15 cellular contexts compared by ENCODE assay signal in genomic region chr6:6678811-6679210, GRCh38.
DNase-seq lines count a peak whose midpoint lies in the region; ATAC-seq, FAIRE-seq and TF ChIP-seq lines count a peak whose summit lies in the region.
"Had no signal": no experiment of that assay in that cellular context is flagged by ENCODE, and none has a peak within 500 bp of the region (broad histone marks: within the 10 kb centered on the region; RNA-seq: fewer than 3 reads in every experiment).

No MANE protein-coding gene starts in this region.

- H3K4me1 ChIP-seq in kidney (ENCODE audit: control insufficient read depth in 1 of 2, insufficient read depth in 1 of 2, low read depth in 1 of 2, low read length in 2 of 2), result peaks cover 9 to 10% of the 10 kb centered on the region in 2 donors
- peaks cover 7% of the 10 kb centered on the region for H3K4me1 ChIP-seq in CD8-positive, alpha-beta T cell (ENCODE audit: insufficient read depth, low read length)

- H3K9me3 Mint-ChIP-seq in CD8-positive, alpha-beta T cell, result no peaks in the 10 kb centered on the region
- H3K9me3 Mint-ChIP-seq: activated naive CD4-positive, alpha-beta T cell treated with anti-CD3 and anti-CD28 coated beads, Interleukin-2, amount 10 ng/mL, durations not matched to agents 7 days and 5 days had no signal

- no peak overlapping the region for H3K4me3 Mint-ChIP-seq in CD8-positive, alpha-beta T cell
- H3K4me3 Mint-ChIP-seq: activated naive CD4-positive, alpha-beta T cell treated with anti-CD3 and anti-CD28 coated beads, Interleukin-2, amount 10 ng/mL, durations not matched to agents 7 days and 5 days had no signal

- H3K4me3 ChIP-seq in kidney (ENCODE audit: low read length in 2 of 2), result no peak overlapping the region
- no peak overlapping the region for H3K4me3 ChIP-seq in skin epidermis
- no peak overlapping the region for H3K4me3 ChIP-seq in CD8-positive, alpha-beta T cell (ENCODE audit: low read depth, low read length)
- H3K4me3 ChIP-seq: heart left ventricle had no signal

- intact Hi-C loops in kidney (cut with DNase I), result no loop called here
- intact Hi-C loops in CD8-positive, alpha-beta T cell (cut with DNase I, micrococcal nuclease), result loop anchor here (2.0 to 5.0 kb wide), 3 partner anchors 408 to 938 kb away; no protein-coding TSS in a partner anchor

- no peak for TF ChIP-seq CTCF in kidney (IDR thresholded peaks at IDR 0.05; ENCODE audit: borderline replicate concordance, extremely low read depth, insufficient read depth)
- TF ChIP-seq CTCF in CD8-positive, alpha-beta T cell (IDR thresholded peaks at IDR 0.05), result no peak

- no peak overlapping the region for H3K27ac Mint-ChIP-seq in CD8-positive, alpha-beta T cell
- H3K27ac Mint-ChIP-seq: activated naive CD4-positive, alpha-beta T cell treated with anti-CD3 and anti-CD28 coated beads, Interleukin-2, amount 10 ng/mL, durations not matched to agents 7 days and 5 days had no signal

- no peaks in the 10 kb centered on the region for H3K27me3 ChIP-seq in CD8-positive, alpha-beta T cell (ENCODE audit: insufficient read depth, low read length)
- H3K27me3 ChIP-seq: heart left ventricle had no signal

- H3K27me3 Mint-ChIP-seq in CD8-positive, alpha-beta T cell (ENCODE audit: low read depth), result peaks cover 2% of the 10 kb centered on the region

- peak; percentile 53 for DNase-seq in DMS53 (lab: John Stamatoyannopoulos, UW)
- DNase-seq in DMS53 treated with DMSO at 0.1 percent for 48 hours (lab: John Stamatoyannopoulos, UW; ENCODE audit: unreplicated experiment), result no peak
- DNase-seq in NCI-H748 (lab: John Stamatoyannopoulos, UW; ENCODE audit: unreplicated experiment), result peak; percentile 78
- peak; percentile 80 for DNase-seq in kidney
- no peak for DNase-seq in caudate nucleus (lab: John Stamatoyannopoulos, UW)
- no peak for DNase-seq in stimulated activated CD4-positive, alpha-beta T cell treated with anti-CD3 and anti-CD28 coated beads, Interleukin-1b, Interleukin-23, amount 100 ng/mL, for 48 hours
- no peak for DNase-seq in CD8-positive, alpha-beta T cell
- DNase-seq: activated naive CD4-positive, alpha-beta T cell treated with anti-CD3 and anti-CD28 coated beads, Interleukin-2, amount 10 ng/mL, durations not matched to agents 7 days and 5 days; Caco-2; left ventricle myocardium superior; NCI-H82; substantia nigra had no signal

- H3K27ac ChIP-seq in kidney (ENCODE audit: low read depth in 2 of 2, low read length in 2 of 2) (no peak overlapping the region), skin epidermis (peak overlapping the region in 16 of 21 experiments; percentile 31 to 83 (median 52)), caudate nucleus (ENCODE audit: low read depth, low read length) (no peak overlapping the region)
- H3K27ac ChIP-seq in CD8-positive, alpha-beta T cell (ENCODE audit: low read depth, low read length), result no peak overlapping the region
- H3K27ac ChIP-seq: 22Rv1 had no signal

- no peaks in the 10 kb centered on the region for H3K36me3 Mint-ChIP-seq in CD8-positive, alpha-beta T cell

- no peaks in the 10 kb centered on the region for H3K36me3 ChIP-seq in kidney (ENCODE audit: control insufficient read depth in 1 of 2, insufficient read depth in 2 of 2, low read length in 2 of 2)
- no peaks in the 10 kb centered on the region for H3K36me3 ChIP-seq in CD8-positive, alpha-beta T cell (ENCODE audit: insufficient read depth, low read length)
- H3K36me3 ChIP-seq: heart left ventricle had no signal

- no peaks in the 10 kb centered on the region for H3K9me3 ChIP-seq in kidney (ENCODE audit: control insufficient read depth in 1 of 2, low read length in 2 of 2)
- H3K9me3 ChIP-seq in CD8-positive, alpha-beta T cell (ENCODE audit: low read length), result no peaks in the 10 kb centered on the region
- H3K9me3 ChIP-seq: Caco-2, heart left ventricle had no signal

- peaks cover 9% of the 10 kb centered on the region for H3K4me1 Mint-ChIP-seq in CD8-positive, alpha-beta T cell (ENCODE audit: low read depth)

- no peak overlapping the region for H3K9ac ChIP-seq in kidney (ENCODE audit: low read length in 2 of 2)

- CTCF ChIA-PET in CD8-positive, alpha-beta T cell (lab: Charles Lee), result no interaction called here

- no peak for FAIRE-seq in kidney (lab: Jason Lieb, UNC)

- no peak for ATAC-seq in CD8-positive, alpha-beta T cell
- ATAC-seq: left ventricle myocardium superior had no signal

- POLR2A ChIA-PET in CD8-positive, alpha-beta T cell (lab: Charles Lee), result no interaction called here

Comparison
In these comparisons a context has a peak if more than half of its experiments do, and no peak if none do; other contexts are left out.
1. DNase-seq: peak in DMS53 (single experiment), NCI-H748 (single experiment) and kidney (single experiment); none in DMS53 treated with DMSO at 0.1 percent for 48 hours (single experiment), caudate nucleus (0 of 61), stimulated activated CD4-positive, alpha-beta T cell treated with anti-CD3 and anti-CD28 coated beads, Interleukin-1b, Interleukin-23, amount 100 ng/mL, for 48 hours (single experiment) and CD8-positive, alpha-beta T cell (0 of 7).
2. H3K27ac ChIP-seq: peak in skin epidermis (16 of 21); none in kidney (0 of 2), caudate nucleus (single experiment) and CD8-positive, alpha-beta T cell (single experiment).